Comparison of ENCODE assay signal across 27 cellular contexts in the genomic region with DNA sequence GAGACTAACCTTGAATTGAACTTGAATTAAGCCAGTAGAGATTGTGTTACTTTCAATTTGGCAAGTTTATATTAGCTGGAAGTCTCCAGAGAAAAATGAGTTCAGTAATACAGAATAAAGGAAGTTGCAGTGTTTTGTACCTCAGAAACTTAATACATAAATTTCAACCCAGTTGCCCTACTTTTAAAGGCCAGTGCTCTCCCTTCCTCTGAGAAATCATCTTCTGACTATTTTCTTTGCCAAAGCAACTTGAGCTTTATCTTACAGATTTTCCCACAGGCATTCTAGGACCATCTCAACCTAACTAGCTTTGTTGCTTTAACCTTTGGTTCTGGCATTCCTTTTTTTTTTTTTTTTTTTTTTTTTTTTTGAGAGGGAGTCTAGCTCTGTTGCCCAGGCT.
A peak's percentile ranks its signal among the peaks of the same experiment; 100 is the strongest.
DNase-seq lines count a peak whose midpoint lies in the region; ATAC-seq and TF ChIP-seq lines count a peak whose summit lies in the region.
"Had no signal": no experiment of that assay in that cellular context is flagged by ENCODE, and none has a peak within 500 bp of the region (broad histone marks: within the 10 kb centered on the region; RNA-seq: fewer than 3 reads in every experiment).

No MANE protein-coding gene starts in this region.

- peaks cover 0 to 3% of the 10 kb centered on the region in 2 donors for H3K4me1 ChIP-seq in aorta (ENCODE audit: control insufficient read depth in 1 of 2, insufficient read depth in 2 of 2, low read length in 2 of 2)
- H3K4me1 ChIP-seq in Karpas-422 (ENCODE audit: low read length), result no peaks in the 10 kb centered on the region

- no peak for TF ChIP-seq CTCF in choroid plexus epithelial cell (conservative IDR thresholded peaks at IDR 0.05; ENCODE audit: low read depth, low read length)
- TF ChIP-seq CTCF in nephron (IDR thresholded peaks at IDR 0.05; ENCODE audit: unreplicated experiment in 3 of 3), result no peak

- no peak overlapping the region for H3K9ac ChIP-seq in Karpas-422 (ENCODE audit: low read length)
- H3K9ac ChIP-seq: KMS-11 had no signal

- H3K27ac ChIP-seq in aorta (ENCODE audit: low read depth in 1 of 2, low read length in 2 of 2) (no peak overlapping the region), Karpas-422 (ENCODE audit: low read length) (no peak overlapping the region)
- H3K27ac ChIP-seq: HL-60, KMS-11 had no signal

- no peaks in the 10 kb centered on the region for H3K9me2 ChIP-seq in Karpas-422 (replicated peaks; ENCODE audit: insufficient read depth, low read length)

- H3K79me2 ChIP-seq in Karpas-422 (ENCODE audit: low read length), result no peaks in the 10 kb centered on the region

- intact Hi-C loops in Right ventricle myocardium inferior (cut with DNase I), result no loop called here
- intact Hi-C loops in left cardiac atrium (cut with DNase I), result no loop called here
- intact Hi-C loops in aorta (cut with DNase I), result no loop called here

- peak overlapping the region; percentile 42 to 84 (median 50) for H3K27ac Mint-ChIP-seq in nephron
- H3K27ac Mint-ChIP-seq: CD14-positive monocyte, IgD-negative memory B cell had no signal

- DNase-seq in Right ventricle myocardium inferior (ENCODE audit: missing footprints) (no peak), left cardiac atrium (no peak), choroid plexus epithelial cell (ENCODE audit: low read depth) (peak; percentile 49), aorta (no peak), Karpas-422 (no peak), hypothalamus (lab: John Stamatoyannopoulos, UW) (no peak)
- DNase-seq: 8988T; ACHN; BE2C; Calu3; CD8-positive, alpha-beta memory T cell; DND-41; NCI-H1048; NCI-H1417; NCI-H1694; NCI-H2029 treated with DMSO at 0.1 percent for 48 hours; NCI-H446 treated with DMSO at 0.1 percent for 48 hours; NCI-H526; NCI-H82; NK-92 treated with Interleukin-12 subunit alpha and Interleukin-12 subunit beta, amount 100 ng/mL, for 24 hours; PC-3 had no signal

- H3K36me3 ChIP-seq in aorta (ENCODE audit: control insufficient read depth in 1 of 2, insufficient read depth in 2 of 2, low read length in 1 of 2) (no peaks in the 10 kb centered on the region), Karpas-422 (ENCODE audit: insufficient read depth, low read length) (no peaks in the 10 kb centered on the region)
- H3K36me3 ChIP-seq: BE2C had no signal

- peaks cover 3% of the 10 kb centered on the region for H3K9me3 Mint-ChIP-seq in nephron

- H3K36me3 Mint-ChIP-seq in nephron (ENCODE audit: low read depth), result peaks cover 4% of the 10 kb centered on the region
- H3K36me3 Mint-ChIP-seq: CD14-positive monocyte, IgD-negative memory B cell had no signal

- H3K9me3 ChIP-seq in aorta (ENCODE audit: control insufficient read depth, low read length) (no peaks in the 10 kb centered on the region), Karpas-422 (ENCODE audit: low read length) (0 out of 2 replicates have a peak, but pooled peaks cover 2% of the 10 kb centered on the region)
- H3K9me3 ChIP-seq: BE2C had no signal

- no peak overlapping the region for H3K4me2 ChIP-seq in Karpas-422 (ENCODE audit: low read depth, low read length, poor library complexity, severe bottlenecking)
- H3K4me2 ChIP-seq: KMS-11 had no signal

- H3K4me1 Mint-ChIP-seq in nephron, result peaks cover 55% of the 10 kb centered on the region
- H3K4me1 Mint-ChIP-seq: CD14-positive monocyte had no signal

- no peaks in the 10 kb centered on the region for H4K20me1 ChIP-seq in Karpas-422 (ENCODE audit: insufficient read depth, low read depth, low read length)

- H3K4me3 ChIP-seq in choroid plexus epithelial cell (ENCODE audit: low read depth, low read length), result no peak overlapping the region
- no peak overlapping the region for H3K4me3 ChIP-seq in aorta (ENCODE audit: low read length in 2 of 2)
- no peak overlapping the region for H3K4me3 ChIP-seq in Karpas-422 (ENCODE audit: low read length)

- no peaks in the 10 kb centered on the region for H3K27me3 Mint-ChIP-seq in nephron (ENCODE audit: low read depth)
- H3K27me3 Mint-ChIP-seq: CD8-positive, alpha-beta memory T cell; IgD-negative memory B cell had no signal

- ATAC-seq in Right ventricle myocardium inferior (peak; percentile 68), left cardiac atrium (no peak), aorta (ENCODE audit: low FRiP score) (peak; percentile 48)
- ATAC-seq: HCT116, PC-3 had no signal

- no peak overlapping the region for H3K4me3 Mint-ChIP-seq in nephron
- H3K4me3 Mint-ChIP-seq: CD14-positive monocyte; CD8-positive, alpha-beta memory T cell; IgD-negative memory B cell had no signal

- H3K27me3 ChIP-seq in aorta (ENCODE audit: control insufficient read depth in 1 of 2, insufficient read depth in 2 of 2, low read length in 1 of 2), result no peaks in the 10 kb centered on the region
- H3K27me3 ChIP-seq in Karpas-422 (ENCODE audit: low read length), result no peaks in the 10 kb centered on the region
- H3K27me3 ChIP-seq: BE2C had no signal

- no peak overlapping the region for H2AFZ ChIP-seq in Karpas-422 (ENCODE audit: low read length)

Comparison
In these comparisons a context has a peak if more than half of its experiments do, and no peak if none do; other contexts are left out.
1. ATAC-seq: peak in Right ventricle myocardium inferior (single experiment) and aorta (single experiment); none in left cardiac atrium (0 of 2).